ENCODE assay signal across 17 cellular contexts in genomic region chr9:120611690-120612068, GRCh38. TPM values are rescaled to one million over a fixed set of nuclear protein-coding genes. Genes with fewer than 3 reads are reported as not detected.
DNase-seq lines count a peak whose midpoint lies in the region; ATAC-seq, FAIRE-seq and TF ChIP-seq lines count a peak whose summit lies in the region.
"Had no signal": no experiment of that assay in that cellular context is flagged by ENCODE, and none has a peak within 500 bp of the region (broad histone marks: within the 10 kb centered on the region; RNA-seq: fewer than 3 reads in every experiment).

No MANE protein-coding gene starts in this region.

- no peak for DNase-seq in CD14-positive monocyte (ENCODE audit: low spot score)
- DNase-seq in central memory CD8-positive, alpha-beta T cell (ENCODE audit: low spot score in 2 of 2), result no peak
- no peak for DNase-seq in keratinocyte (ENCODE audit: low read depth, low spot score)
- DNase-seq in NCI-H526 (lab: John Stamatoyannopoulos, UW), result no peak
- DNase-seq in T-helper 1 cell, result no peak
- DNase-seq: 8988T; Calu3; CD8-positive, alpha-beta T cell; DMS79 treated with DMSO at 0.1 percent for 48 hours; GF-D8; HCEC 1CT; HFFc6 had no signal

- H3K9me2 ChIP-seq in Loucy (replicated peaks; ENCODE audit: low read depth, low read length), result no peaks in the 10 kb centered on the region

- peaks cover 15% of the 10 kb centered on the region; the same call in 1 of the 2 replicates for H3K36me3 ChIP-seq in Loucy (ENCODE audit: insufficient read depth, low read length)
- peaks cover 0 to 2% of the 10 kb centered on the region in 2 experiments for H3K36me3 ChIP-seq in keratinocyte (ENCODE audit: control insufficient read depth in 2 of 2, extremely low read depth in 1 of 2, insufficient read depth in 2 of 2, low read length in 2 of 2)

- H3K9ac ChIP-seq in Loucy (ENCODE audit: low read depth, low read length, poor library complexity, severe bottlenecking) (peak overlapping the region; percentile 16), keratinocyte (ENCODE audit: control insufficient read depth, extremely low read depth, insufficient read depth, low read length) (peak overlapping the region; percentile 8)
- H3K9ac ChIP-seq: BLaER1 had no signal

- H3K27me3 ChIP-seq in Loucy (ENCODE audit: insufficient read depth, low read length, poor library complexity, severe bottlenecking) (no peaks in the 10 kb centered on the region), keratinocyte (ENCODE audit: control insufficient read depth, extremely low read depth, insufficient read depth, low read length) (no peaks in the 10 kb centered on the region)
- H3K27me3 ChIP-seq: BLaER1 had no signal

- no peaks in the 10 kb centered on the region for H3F3A ChIP-seq in Loucy (ENCODE audit: low read depth)

- peaks cover 61 to 75% of the 10 kb centered on the region in 2 donors for H3K36me3 Mint-ChIP-seq in CD14-positive monocyte
- peaks cover 8% of the 10 kb centered on the region for H3K36me3 Mint-ChIP-seq in central memory CD8-positive, alpha-beta T cell (ENCODE audit: insufficient read depth)

- H2AFZ ChIP-seq in Loucy (ENCODE audit: low read length) (no peak overlapping the region), keratinocyte (ENCODE audit: control insufficient read depth, low read length) (no peak overlapping the region)
- H2AFZ ChIP-seq: GM23338 had no signal

- H3K4me3 Mint-ChIP-seq in CD14-positive monocyte, result no peak overlapping the region
- H3K4me3 Mint-ChIP-seq in central memory CD8-positive, alpha-beta T cell, result no peak overlapping the region
- H3K4me3 Mint-ChIP-seq: CD8-positive, alpha-beta T cell; GM23338; HFFc6 had no signal

- H3K4me1 ChIP-seq in Loucy (ENCODE audit: insufficient read depth, low read length, poor library complexity, severe bottlenecking) (no peaks in the 10 kb centered on the region), keratinocyte (ENCODE audit: control insufficient read depth, extremely low read depth, insufficient read depth, low read length) (peaks cover 53% of the 10 kb centered on the region)

- FAIRE-seq in keratinocyte (lab: Jason Lieb, UNC), result no peak
- FAIRE-seq: HTR-8/SVneo had no signal

- H3K4me1 Mint-ChIP-seq in CD14-positive monocyte, result no peaks in the 10 kb centered on the region
- H3K4me1 Mint-ChIP-seq in central memory CD8-positive, alpha-beta T cell, result peaks cover 6% of the 10 kb centered on the region
- H3K4me1 Mint-ChIP-seq: GM23338 had no signal

- dilution Hi-C loops in keratinocyte (cut with MboI; ENCODE audit: extremely low pct_ligation_motif_present, low sequenced_read_pairs), result no loop called here

- no peaks in the 10 kb centered on the region for H3K9me1 ChIP-seq in keratinocyte (ENCODE audit: control insufficient read depth, extremely low read depth, insufficient read depth, low read length)

- no peak for ATAC-seq in central memory CD8-positive, alpha-beta T cell (replicated peaks; ENCODE audit: extremely low read depth, poor library complexity, severe bottlenecking)
- ATAC-seq in GM19452 (IDR thresholded peaks at IDR 0.05; ENCODE audit: unreplicated experiment), result no peak
- ATAC-seq: CD8-positive, alpha-beta T cell had no signal

- no peaks in the 10 kb centered on the region for H3K9me3 Mint-ChIP-seq in CD14-positive monocyte
- H3K9me3 Mint-ChIP-seq in central memory CD8-positive, alpha-beta T cell, result no peaks in the 10 kb centered on the region
- H3K9me3 Mint-ChIP-seq: CD8-positive, alpha-beta T cell; GM23338; HFFc6 had no signal

- H3K27ac Mint-ChIP-seq in CD14-positive monocyte, result peak overlapping the region in 4 of 7 donors; percentile 8 to 55 (median 33)
- H3K27ac Mint-ChIP-seq in central memory CD8-positive, alpha-beta T cell (ENCODE audit: low read depth), result peak overlapping the region; percentile 47
- H3K27ac Mint-ChIP-seq: CD8-positive, alpha-beta T cell; GM23338; HFFc6 had no signal

- intact Hi-C loops in CD14-positive monocyte (cut with micrococcal nuclease), result no loop called here

- no peak overlapping the region for H3K4me2 ChIP-seq in Loucy (ENCODE audit: low read depth, low read length, poor library complexity, severe bottlenecking)
- peak overlapping the region; percentile 27 for H3K4me2 ChIP-seq in keratinocyte (ENCODE audit: control insufficient read depth, extremely low read depth, insufficient read depth, low read depth, low read length)
- H3K4me2 ChIP-seq: BLaER1, GM23338 had no signal

- peak overlapping the region; percentile 65 for H3K27ac ChIP-seq in keratinocyte (ENCODE audit: control insufficient read depth, insufficient read depth, low read length)
- H3K27ac ChIP-seq: BLaER1 had no signal

- H3K27me3 Mint-ChIP-seq in CD14-positive monocyte (ENCODE audit: low read depth in 3 of 3), result no peaks in the 10 kb centered on the region
- H3K27me3 Mint-ChIP-seq in central memory CD8-positive, alpha-beta T cell, result no peaks in the 10 kb centered on the region

- TF ChIP-seq CTCF in CD14-positive monocyte (IDR thresholded peaks at IDR 0.05) (no peak), Loucy (conservative IDR thresholded peaks at IDR 0.05; ENCODE audit: low read length) (no peak), keratinocyte (optimal IDR thresholded peaks at IDR 0.05 in 1 of 3, IDR thresholded peaks at IDR 0.05 in 1 of 3, conservative IDR thresholded peaks at IDR 0.05 in 1 of 3; ENCODE audit: extremely low read depth in 1 of 3, insufficient read depth in 2 of 3, low read length in 3 of 3) (no peak)

- H4K20me1 ChIP-seq in Loucy (ENCODE audit: insufficient read depth, low read length, poor library complexity, severe bottlenecking) (no peaks in the 10 kb centered on the region), keratinocyte (ENCODE audit: control insufficient read depth, extremely low read depth, insufficient read depth, low read length) (no peaks in the 10 kb centered on the region)
- H4K20me1 ChIP-seq: BLaER1 had no signal

- H3K9me3 ChIP-seq in Loucy (ENCODE audit: insufficient read depth, low read depth, low read length) (no peaks in the 10 kb centered on the region), keratinocyte (ENCODE audit: control insufficient read depth, low read depth, low read length) (no peaks in the 10 kb centered on the region)
- H3K9me3 ChIP-seq: BLaER1 had no signal

- no peak overlapping the region for H3K4me3 ChIP-seq in Loucy (ENCODE audit: low read length, poor library complexity, severe bottlenecking)
- H3K4me3 ChIP-seq in keratinocyte (ENCODE audit: control insufficient read depth in 2 of 3, extremely low read depth in 1 of 3, insufficient read depth in 2 of 3, low read depth in 1 of 3, low read length in 3 of 3), result peak overlapping the region in 1 of 3 experiments; percentile 7
- H3K4me3 ChIP-seq: BLaER1, GM23338 had no signal

- no peaks in the 10 kb centered on the region for H3K79me2 ChIP-seq in Loucy (ENCODE audit: insufficient read depth, low read length)
- H3K79me2 ChIP-seq in keratinocyte (ENCODE audit: control insufficient read depth, insufficient read depth, low read length), result no peaks in the 10 kb centered on the region

RNA-seq across cellular contexts. Expression of gene CDK5RAP2, which starts 31.7 kb away (rescaled TPM):
- 1 to 10 TPM; 2.0 to 6.1 TPM for polyA plus RNA-seq in CD14-positive monocyte
- 22.4 to 28.5 TPM (median 23.5 TPM) in 3 replicates for polyA plus RNA-seq in keratinocyte
- 27.5 TPM for polyA plus RNA-seq in keratinocyte (2011; ENCODE audit: low read depth)
- polyA plus RNA-seq in keratinocyte (2011; cell fraction: cytosol; rRNA removed), result 20.1 and 20.3 TPM in 2 replicates
- polyA plus RNA-seq in keratinocyte (2011; cell fraction: nucleus; rRNA removed), result 59.2 and 60.4 TPM in 2 replicates
- 13.5 and 24.7 TPM in 2 replicates for polyA plus RNA-seq in keratinocyte (2012; ENCODE audit: low replicate concordance)
- 24.5 to 49.3 TPM (median 32.8 TPM) in 3 replicates for polyA minus RNA-seq in keratinocyte
- polyA minus RNA-seq in keratinocyte (2011; cell fraction: cytosol; rRNA and poly(A)+ RNA removed), result 14.6 TPM
- 40.6 and 70.7 TPM in 2 replicates for polyA minus RNA-seq in keratinocyte (2011; cell fraction: nucleus; rRNA and poly(A)+ RNA removed)
